ENCODE assay signal across 2 cellular contexts in the genomic region with DNA sequence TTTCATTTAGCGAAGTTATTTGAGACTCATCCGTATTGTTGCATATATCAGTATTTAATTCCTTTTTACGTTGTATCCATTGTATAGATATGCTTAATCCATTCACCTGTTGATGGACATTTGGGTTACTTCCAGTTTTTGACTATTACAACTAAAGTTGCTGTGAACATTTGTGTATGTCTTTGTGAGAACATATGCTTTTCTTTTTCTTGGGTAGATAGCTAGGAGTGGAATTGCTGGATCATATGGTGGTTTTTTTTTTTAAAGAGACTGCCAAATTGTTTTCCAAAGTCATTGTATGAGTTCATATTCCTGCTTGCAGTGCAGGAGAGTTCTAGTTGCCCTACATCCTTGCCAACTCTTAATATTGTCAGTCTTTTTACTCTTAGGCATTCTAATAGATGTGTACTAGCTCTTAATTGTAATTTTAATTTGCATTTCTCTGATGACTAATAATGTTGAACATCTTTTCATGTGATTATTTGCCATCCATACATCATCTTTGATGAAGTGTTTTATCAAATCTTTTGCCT.
A peak's percentile ranks its signal among the peaks of the same experiment; 100 is the strongest.
TF ChIP-seq lines count a peak whose summit lies in the region.

No MANE protein-coding gene starts in this region.

TF ChIP-seq in A549, 52 proteins besides CTCF, POLR2A, EP300 and RAD21:
- TF ChIP-seq, protein P1, sequence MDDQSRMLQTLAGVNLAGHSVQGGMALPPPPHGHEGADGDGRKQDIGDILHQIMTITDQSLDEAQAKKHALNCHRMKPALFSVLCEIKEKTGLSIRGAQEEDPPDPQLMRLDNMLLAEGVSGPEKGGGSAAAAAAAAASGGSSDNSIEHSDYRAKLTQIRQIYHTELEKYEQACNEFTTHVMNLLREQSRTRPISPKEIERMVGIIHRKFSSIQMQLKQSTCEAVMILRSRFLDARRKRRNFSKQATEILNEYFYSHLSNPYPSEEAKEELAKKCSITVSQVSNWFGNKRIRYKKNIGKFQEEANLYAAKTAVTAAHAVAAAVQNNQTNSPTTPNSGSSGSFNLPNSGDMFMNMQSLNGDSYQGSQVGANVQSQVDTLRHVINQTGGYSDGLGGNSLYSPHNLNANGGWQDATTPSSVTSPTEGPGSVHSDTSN (IDR thresholded peaks at IDR 0.05), result no peak
- TF ChIP-seq ZFP36 (IDR thresholded peaks at IDR 0.05; ENCODE audit: borderline replicate concordance, partially characterized antibody) (peak; percentile 63), KDM5A (IDR thresholded peaks at IDR 0.05) (no peak)
TF ChIP-seq in A549: peak in this region for 1.

TF ChIP-seq in K562, 482 proteins besides CTCF, POLR2A, EP300 and RAD21 (continued from another document):
- no peak for TF ChIP-seq CBX2 (IDR thresholded peaks at IDR 0.05; ENCODE audit: insufficient read depth, low read length, poor library complexity, severe bottlenecking)
- TF ChIP-seq, protein P2, sequence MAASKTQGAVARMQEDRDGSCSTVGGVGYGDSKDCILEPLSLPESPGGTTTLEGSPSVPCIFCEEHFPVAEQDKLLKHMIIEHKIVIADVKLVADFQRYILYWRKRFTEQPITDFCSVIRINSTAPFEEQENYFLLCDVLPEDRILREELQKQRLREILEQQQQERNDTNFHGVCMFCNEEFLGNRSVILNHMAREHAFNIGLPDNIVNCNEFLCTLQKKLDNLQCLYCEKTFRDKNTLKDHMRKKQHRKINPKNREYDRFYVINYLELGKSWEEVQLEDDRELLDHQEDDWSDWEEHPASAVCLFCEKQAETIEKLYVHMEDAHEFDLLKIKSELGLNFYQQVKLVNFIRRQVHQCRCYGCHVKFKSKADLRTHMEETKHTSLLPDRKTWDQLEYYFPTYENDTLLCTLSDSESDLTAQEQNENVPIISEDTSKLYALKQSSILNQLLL (CRISPR knock-in tag; IDR thresholded peaks at IDR 0.05; ENCODE audit: borderline replicate concordance), result 0 out of 2 replicates have a peak, but pooled peaks have one; percentile 26
- no peak for TF ChIP-seq SP1 (CRISPR knock-in tag; IDR thresholded peaks at IDR 0.05)
- no peak for TF ChIP-seq TEAD2 (tag; IDR thresholded peaks at IDR 0.05)
- TF ChIP-seq FOXJ2 (tag; IDR thresholded peaks at IDR 0.05), result no peak
- TF ChIP-seq KDM2B (CRISPR knock-in tag; IDR thresholded peaks at IDR 0.05), result no peak
- TF ChIP-seq RBM25 (IDR thresholded peaks at IDR 0.05; ENCODE audit: low read depth, low read length, severe bottlenecking), result peak; percentile 89
- TF ChIP-seq, protein P3, sequence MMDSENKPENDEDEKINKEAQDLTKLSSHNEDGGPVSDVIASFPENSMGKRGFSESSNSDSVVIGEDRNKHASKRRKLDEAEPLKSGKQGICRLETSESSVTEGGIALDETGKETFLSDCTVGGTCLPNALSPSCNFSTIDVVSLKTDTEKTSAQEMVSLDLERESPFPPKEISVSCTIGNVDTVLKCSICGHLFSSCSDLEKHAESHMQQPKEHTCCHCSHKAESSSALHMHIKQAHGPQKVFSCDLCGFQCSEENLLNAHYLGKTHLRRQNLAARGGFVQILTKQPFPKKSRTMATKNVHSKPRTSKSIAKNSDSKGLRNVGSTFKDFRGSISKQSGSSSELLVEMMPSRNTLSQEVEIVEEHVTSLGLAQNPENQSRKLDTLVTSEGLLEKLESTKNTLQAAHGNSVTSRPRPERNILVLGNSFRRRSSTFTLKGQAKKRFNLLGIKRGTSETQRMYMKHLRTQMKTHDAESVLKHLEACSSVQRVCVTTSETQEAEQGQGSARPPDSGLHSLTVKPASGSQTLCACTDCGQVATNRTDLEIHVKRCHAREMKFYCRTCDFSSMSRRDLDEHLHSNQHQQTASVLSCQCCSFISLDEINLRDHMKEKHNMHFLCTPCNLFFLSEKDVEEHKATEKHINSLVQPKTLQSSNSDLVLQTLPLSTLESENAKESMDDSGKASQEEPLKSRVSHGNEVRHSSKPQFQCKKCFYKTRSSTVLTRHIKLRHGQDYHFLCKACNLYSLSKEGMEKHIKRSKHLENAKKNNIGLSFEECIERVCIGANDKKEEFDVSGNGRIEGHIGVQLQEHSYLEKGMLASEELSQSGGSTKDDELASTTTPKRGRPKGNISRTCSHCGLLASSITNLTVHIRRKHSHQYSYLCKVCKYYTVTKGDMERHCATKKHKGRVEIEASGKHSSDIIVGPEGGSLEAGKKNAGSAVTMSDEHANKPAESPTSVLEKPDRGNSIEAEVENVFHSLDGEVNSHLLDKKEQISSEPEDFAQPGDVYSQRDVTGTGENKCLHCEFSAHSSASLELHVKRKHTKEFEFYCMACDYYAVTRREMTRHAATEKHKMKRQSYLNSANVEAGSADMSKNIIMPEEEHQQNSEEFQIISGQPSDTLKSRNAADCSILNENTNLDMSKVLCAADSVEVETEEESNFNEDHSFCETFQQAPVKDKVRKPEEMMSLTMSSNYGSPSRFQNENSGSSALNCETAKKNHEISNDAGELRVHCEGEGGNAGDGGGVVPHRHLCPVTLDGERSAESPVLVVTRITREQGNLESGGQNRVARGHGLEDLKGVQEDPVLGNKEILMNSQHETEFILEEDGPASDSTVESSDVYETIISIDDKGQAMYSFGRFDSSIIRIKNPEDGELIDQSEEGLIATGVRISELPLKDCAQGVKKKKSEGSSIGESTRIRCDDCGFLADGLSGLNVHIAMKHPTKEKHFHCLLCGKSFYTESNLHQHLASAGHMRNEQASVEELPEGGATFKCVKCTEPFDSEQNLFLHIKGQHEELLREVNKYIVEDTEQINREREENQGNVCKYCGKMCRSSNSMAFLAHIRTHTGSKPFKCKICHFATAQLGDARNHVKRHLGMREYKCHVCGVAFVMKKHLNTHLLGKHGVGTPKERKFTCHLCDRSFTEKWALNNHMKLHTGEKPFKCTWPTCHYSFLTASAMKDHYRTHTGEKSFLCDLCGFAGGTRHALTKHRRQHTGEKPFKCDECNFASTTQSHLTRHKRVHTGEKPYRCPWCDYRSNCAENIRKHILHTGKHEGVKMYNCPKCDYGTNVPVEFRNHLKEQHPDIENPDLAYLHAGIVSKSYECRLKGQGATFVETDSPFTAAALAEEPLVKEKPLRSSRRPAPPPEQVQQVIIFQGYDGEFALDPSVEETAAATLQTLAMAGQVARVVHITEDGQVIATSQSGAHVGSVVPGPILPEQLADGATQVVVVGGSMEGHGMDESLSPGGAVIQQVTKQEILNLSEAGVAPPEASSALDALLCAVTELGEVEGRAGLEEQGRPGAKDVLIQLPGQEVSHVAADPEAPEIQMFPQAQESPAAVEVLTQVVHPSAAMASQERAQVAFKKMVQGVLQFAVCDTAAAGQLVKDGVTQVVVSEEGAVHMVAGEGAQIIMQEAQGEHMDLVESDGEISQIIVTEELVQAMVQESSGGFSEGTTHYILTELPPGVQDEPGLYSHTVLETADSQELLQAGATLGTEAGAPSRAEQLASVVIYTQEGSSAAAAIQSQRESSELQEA (IDR thresholded peaks at IDR 0.05; ENCODE audit: low read depth), result 0 out of 2 replicates have a peak, but pooled peaks have one; percentile 59
- TF ChIP-seq ZFP36 (IDR thresholded peaks at IDR 0.05; ENCODE audit: low read depth, low read length, partially characterized antibody), result peak; percentile 64
- TF ChIP-seq TBL1XR1 (IDR thresholded peaks at IDR 0.05; ENCODE audit: low read length in 2 of 2), result no peak
- TF ChIP-seq KLF1 (tag; IDR thresholded peaks at IDR 0.05), result no peak
- TF ChIP-seq, protein P4, sequence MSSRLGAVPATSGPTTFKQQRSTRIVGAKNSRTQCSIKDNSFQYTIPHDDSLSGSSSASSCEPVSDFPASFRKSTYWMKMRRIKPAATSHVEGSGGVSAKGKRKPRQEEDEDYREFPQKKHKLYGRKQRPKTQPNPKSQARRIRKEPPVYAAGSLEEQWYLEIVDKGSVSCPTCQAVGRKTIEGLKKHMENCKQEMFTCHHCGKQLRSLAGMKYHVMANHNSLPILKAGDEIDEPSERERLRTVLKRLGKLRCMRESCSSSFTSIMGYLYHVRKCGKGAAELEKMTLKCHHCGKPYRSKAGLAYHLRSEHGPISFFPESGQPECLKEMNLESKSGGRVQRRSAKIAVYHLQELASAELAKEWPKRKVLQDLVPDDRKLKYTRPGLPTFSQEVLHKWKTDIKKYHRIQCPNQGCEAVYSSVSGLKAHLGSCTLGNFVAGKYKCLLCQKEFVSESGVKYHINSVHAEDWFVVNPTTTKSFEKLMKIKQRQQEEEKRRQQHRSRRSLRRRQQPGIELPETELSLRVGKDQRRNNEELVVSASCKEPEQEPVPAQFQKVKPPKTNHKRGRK (tag; IDR thresholded peaks at IDR 0.05), result no peak
- no peak for TF ChIP-seq NR3C1 (CRISPR knock-in tag; IDR thresholded peaks at IDR 0.05)
- no peak for TF ChIP-seq CBFA2T3 (IDR thresholded peaks at IDR 0.05)
- no peak for TF ChIP-seq STAT5A (IDR thresholded peaks at IDR 0.05; ENCODE audit: borderline replicate concordance, low read length)
- TF ChIP-seq, protein P5, sequence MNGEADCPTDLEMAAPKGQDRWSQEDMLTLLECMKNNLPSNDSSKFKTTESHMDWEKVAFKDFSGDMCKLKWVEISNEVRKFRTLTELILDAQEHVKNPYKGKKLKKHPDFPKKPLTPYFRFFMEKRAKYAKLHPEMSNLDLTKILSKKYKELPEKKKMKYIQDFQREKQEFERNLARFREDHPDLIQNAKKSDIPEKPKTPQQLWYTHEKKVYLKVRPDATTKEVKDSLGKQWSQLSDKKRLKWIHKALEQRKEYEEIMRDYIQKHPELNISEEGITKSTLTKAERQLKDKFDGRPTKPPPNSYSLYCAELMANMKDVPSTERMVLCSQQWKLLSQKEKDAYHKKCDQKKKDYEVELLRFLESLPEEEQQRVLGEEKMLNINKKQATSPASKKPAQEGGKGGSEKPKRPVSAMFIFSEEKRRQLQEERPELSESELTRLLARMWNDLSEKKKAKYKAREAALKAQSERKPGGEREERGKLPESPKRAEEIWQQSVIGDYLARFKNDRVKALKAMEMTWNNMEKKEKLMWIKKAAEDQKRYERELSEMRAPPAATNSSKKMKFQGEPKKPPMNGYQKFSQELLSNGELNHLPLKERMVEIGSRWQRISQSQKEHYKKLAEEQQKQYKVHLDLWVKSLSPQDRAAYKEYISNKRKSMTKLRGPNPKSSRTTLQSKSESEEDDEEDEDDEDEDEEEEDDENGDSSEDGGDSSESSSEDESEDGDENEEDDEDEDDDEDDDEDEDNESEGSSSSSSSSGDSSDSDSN (IDR thresholded peaks at IDR 0.05; ENCODE audit: borderline replicate concordance in 1 of 2, low read depth in 2 of 2, low read length in 2 of 2), result no peak
TF ChIP-seq in K562: peak in this region for 4.
